Comparison of ENCODE assay signal across 1 cellular context in genomic region chr3:113002033-113002432, GRCh38.
TF ChIP-seq lines count a peak whose summit lies in the region.

No MANE protein-coding gene starts in this region.

TF ChIP-seq in H1, 55 proteins besides CTCF, POLR2A, EP300 and RAD21:
- TF ChIP-seq HDAC2 (IDR thresholded peaks at IDR 0.05; ENCODE audit: borderline replicate concordance in 1 of 2, low read depth in 2 of 2, low read length in 2 of 2) (no peak), SIRT6 (IDR thresholded peaks at IDR 0.05; ENCODE audit: low read length) (no peak), SIN3A (conservative IDR thresholded peaks at IDR 0.05 in 1 of 2, IDR thresholded peaks at IDR 0.05 in 1 of 2; ENCODE audit: low read depth in 1 of 2, low read length in 2 of 2) (no peak), GABPA (IDR thresholded peaks at IDR 0.05; ENCODE audit: borderline replicate concordance, insufficient read depth, low read length) (no peak), SRF (IDR thresholded peaks at IDR 0.05; ENCODE audit: low read depth, low read length) (no peak), POU5F1 (IDR thresholded peaks at IDR 0.05; ENCODE audit: low read depth, low read length) (no peak), HDAC6 (IDR thresholded peaks at IDR 0.05; ENCODE audit: low read depth, low read length) (no peak), JUND (IDR thresholded peaks at IDR 0.05; ENCODE audit: low read length) (no peak), CBX5 (IDR thresholded peaks at IDR 0.05; ENCODE audit: low read depth, low read length) (no peak), TAF7 (optimal IDR thresholded peaks at IDR 0.05; ENCODE audit: borderline replicate concordance, low read depth, low read length) (no peak), BACH1 (IDR thresholded peaks at IDR 0.05; ENCODE audit: low read length) (no peak), SP2 (IDR thresholded peaks at IDR 0.05; ENCODE audit: low read length) (no peak), BRCA1 (IDR thresholded peaks at IDR 0.05; ENCODE audit: low read depth, low read length) (no peak), KDM5A (IDR thresholded peaks at IDR 0.05; ENCODE audit: low read length) (no peak)
